ENCODE assay signal across 15 cellular contexts in genomic region chr20:44709797-44710196, GRCh38. TPM values are rescaled to one million over a fixed set of nuclear protein-coding genes. Genes with fewer than 3 reads are reported as not detected.
DNase-seq lines count a peak whose midpoint lies in the region; ATAC-seq and TF ChIP-seq lines count a peak whose summit lies in the region.
"Had no signal": no experiment of that assay in that cellular context is flagged by ENCODE, and none has a peak within 500 bp of the region (broad histone marks: within the 10 kb centered on the region; RNA-seq: fewer than 3 reads in every experiment).

No MANE protein-coding gene starts in this region.

- H3K4me2 ChIP-seq in GM23338 (no peak overlapping the region), neuronal stem cell (ENCODE audit: insufficient read depth, low read length, poor library complexity, severe bottlenecking) (no peak overlapping the region)
- H3K4me2 ChIP-seq: BLaER1 treated with 17β-estradiol and CSF1 and Interleukin-3, amounts not matched to agents 10 nM and 100 nM had no signal

- H3K14ac ChIP-seq in neuronal stem cell (ENCODE audit: low read length): peak overlapping the region; percentile 87

- H4K8ac ChIP-seq in neuronal stem cell (ENCODE audit: low read depth, low read length): no peak overlapping the region

- H3K9me3 ChIP-seq in RWPE2 (ENCODE audit: severe bottlenecking) (no peaks in the 10 kb centered on the region), neuronal stem cell (replicated peaks in 1 of 2; ENCODE audit: control insufficient read depth in 2 of 2, insufficient read depth in 1 of 2, low read depth in 1 of 2, low read length in 2 of 2) (no peaks in the 10 kb centered on the region)
- H3K9me3 ChIP-seq: BLaER1 treated with 17β-estradiol and CSF1 and Interleukin-3, amounts not matched to agents 10 nM and 100 nM had no signal

- no peaks in the 10 kb centered on the region for H3K9me3 Mint-ChIP-seq in GM23338
- H3K9me3 Mint-ChIP-seq: CD4-positive, alpha-beta T cell had no signal

- H2AFZ ChIP-seq in GM23338 (peak overlapping the region; percentile 59; the same call in 1 of the 2 replicates), neuronal stem cell (ENCODE audit: low read length) (no peak overlapping the region)

- H2AK5ac ChIP-seq in neuronal stem cell (ENCODE audit: low read depth, low read length): no peak overlapping the region

- no peak overlapping the region for H3K9ac ChIP-seq in neuronal stem cell (ENCODE audit: low read depth, low read length, poor library complexity)
- H3K9ac ChIP-seq: BLaER1 treated with 17β-estradiol and CSF1 and Interleukin-3, amounts not matched to agents 10 nM and 100 nM had no signal

- H3K23ac ChIP-seq in neuronal stem cell (ENCODE audit: low read depth, low read length, poor library complexity): peak overlapping the region; percentile 29

- no peaks in the 10 kb centered on the region for H3K9me2 ChIP-seq in GM23338 (ENCODE audit: insufficient read depth)

- H2BK15ac ChIP-seq in neuronal stem cell (ENCODE audit: low read length): no peak overlapping the region

- peak overlapping the region; percentile 50 for H2BK5ac ChIP-seq in neuronal stem cell (ENCODE audit: low read length)

- H3K27me3 ChIP-seq in GM23338 (ENCODE audit: insufficient read depth): no peaks in the 10 kb centered on the region
- no peaks in the 10 kb centered on the region for H3K27me3 ChIP-seq in RWPE2 (ENCODE audit: insufficient read depth, poor library complexity, severe bottlenecking)
- H3K27me3 ChIP-seq in neuronal stem cell (ENCODE audit: control insufficient read depth in 3 of 3, insufficient read depth in 3 of 3, low read depth in 1 of 3, low read length in 3 of 3): no peaks in the 10 kb centered on the region
- H3K27me3 ChIP-seq: BLaER1 treated with 17β-estradiol and CSF1 and Interleukin-3, amounts not matched to agents 10 nM and 100 nM had no signal

- H3K4me1 ChIP-seq in GM23338 (ENCODE audit: insufficient read depth) (no peaks in the 10 kb centered on the region), RWPE2 (ENCODE audit: insufficient read depth, poor library complexity, severe bottlenecking) (peaks cover 8% of the 10 kb centered on the region), neuronal stem cell (ENCODE audit: control insufficient read depth in 2 of 2, insufficient read depth in 1 of 2, low read depth in 1 of 2, low read length in 2 of 2) (peaks cover 5 to 7% of the 10 kb centered on the region in 2 donors)

- H3K27ac Mint-ChIP-seq in GM23338: no peak overlapping the region
- H3K27ac Mint-ChIP-seq: CD4-positive, alpha-beta T cell had no signal

- H3K4me3 ChIP-seq in GM23338 (no peak overlapping the region), RWPE2 (ENCODE audit: severe bottlenecking) (no peak overlapping the region), neuronal stem cell (ENCODE audit: low read length in 2 of 2) (no peak overlapping the region)
- no peak overlapping the region for H3K4me3 ChIP-seq in Jurkat, Clone E6-1 (ENCODE audit: low read length)
- H3K4me3 ChIP-seq: BLaER1 treated with 17β-estradiol and CSF1 and Interleukin-3, amounts not matched to agents 10 nM and 100 nM; GM12878 had no signal

- H2BK12ac ChIP-seq in neuronal stem cell (ENCODE audit: low read length): peak overlapping the region; percentile 30

- H3K27me3 Mint-ChIP-seq in GM23338 (ENCODE audit: insufficient read depth, low read depth, poor library complexity): peaks cover 5% of the 10 kb centered on the region
- H3K27me3 Mint-ChIP-seq: CD4-positive, alpha-beta T cell had no signal

- no peaks in the 10 kb centered on the region for H3K36me3 Mint-ChIP-seq in GM23338 (ENCODE audit: low read depth)

- no peak overlapping the region for H3K4ac ChIP-seq in neuronal stem cell (ENCODE audit: low read length)

- peaks cover 4% of the 10 kb centered on the region; the same call in 1 of the 3 replicates for H3K4me1 Mint-ChIP-seq in GM23338

- TF ChIP-seq CTCF in GM23338 (conservative IDR thresholded peaks at IDR 0.05; ENCODE audit: low read depth in 2 of 2) (no peak), RWPE2 (IDR thresholded peaks at IDR 0.05; ENCODE audit: poor library complexity, severe bottlenecking) (no peak)

- H4K91ac ChIP-seq in neuronal stem cell (ENCODE audit: low read depth, low read length, poor library complexity): no peak overlapping the region

- no CpG with 5 or more reads among the region's 9 CpGs for WGBS in neuronal stem cell (ENCODE audit: extremely low coverage in 2 of 2, insufficient read length in 2 of 2, insufficient replicate concordance in 1 of 2), 2 donors

- no peaks in the 10 kb centered on the region for H4K20me1 ChIP-seq in GM23338 (replicated peaks; ENCODE audit: insufficient read depth)
- H4K20me1 ChIP-seq: BLaER1 treated with 17β-estradiol and CSF1 and Interleukin-3, amounts not matched to agents 10 nM and 100 nM had no signal

- no peak overlapping the region for H2BK120ac ChIP-seq in neuronal stem cell (ENCODE audit: low read depth, low read length)

- no peaks in the 10 kb centered on the region for H3K36me3 ChIP-seq in GM23338 (ENCODE audit: insufficient read depth)
- H3K36me3 ChIP-seq in RWPE2 (ENCODE audit: low read depth): no peaks in the 10 kb centered on the region
- H3K36me3 ChIP-seq in neuronal stem cell (replicated peaks in 1 of 2; ENCODE audit: control insufficient read depth in 2 of 2, insufficient read depth in 2 of 2, low read length in 2 of 2): no peaks in the 10 kb centered on the region
- H3K36me3 ChIP-seq: BLaER1 treated with 17β-estradiol and CSF1 and Interleukin-3, amounts not matched to agents 10 nM and 100 nM had no signal

- no peaks in the 10 kb centered on the region for H3F3A ChIP-seq in GM23338 (replicated peaks; ENCODE audit: low read depth)

- H3K79me1 ChIP-seq in neuronal stem cell (ENCODE audit: low read depth, low read length): no peaks in the 10 kb centered on the region

- peak overlapping the region; percentile 46 for H3K18ac ChIP-seq in neuronal stem cell (ENCODE audit: low read length)

- ATAC-seq in GM23338 (no peak), RWPE2 (ENCODE audit: low read depth) (no peak)
- ATAC-seq: GM12878, HCT116 had no signal

- no peak overlapping the region for H3K27ac ChIP-seq in GM23338 (ENCODE audit: low read depth)
- H3K27ac ChIP-seq in RWPE2 (ENCODE audit: poor library complexity, severe bottlenecking): no peak overlapping the region
- H3K27ac ChIP-seq in neuronal stem cell (replicated peaks; ENCODE audit: low read length): no peak overlapping the region
- H3K27ac ChIP-seq: BLaER1 treated with 17β-estradiol and CSF1 and Interleukin-3, amounts not matched to agents 10 nM and 100 nM had no signal

- H3K4me3 Mint-ChIP-seq in GM23338: no peak overlapping the region
- H3K4me3 Mint-ChIP-seq: CD4-positive, alpha-beta T cell had no signal

- DNase-seq in GM23338 (ENCODE audit: low spot score) (no peak), RWPE2 (ENCODE audit: low spot score) (peak; percentile 72), neuronal stem cell (ENCODE audit: low spot score) (no peak), globus pallidus (ENCODE audit: low spot score) (no peak), DMS 273 treated with DMSO at 0.1 percent for 48 hours (lab: John Stamatoyannopoulos, UW) (no peak), NCI-H2029 (lab: John Stamatoyannopoulos, UW) (no peak)
- peak; percentile 19 for DNase-seq in Jurkat, Clone E6-1 (ENCODE audit: low read depth, low spot score)
- DNase-seq: ACHN; Calu3; CD4-positive, alpha-beta T cell; DMS79 had no signal

- H3K79me2 ChIP-seq in GM23338 (replicated peaks; ENCODE audit: insufficient read depth): no peaks in the 10 kb centered on the region

TF ChIP-seq in GM23338, 12 proteins besides CTCF, POLR2A, EP300 and RAD21:
- TF ChIP-seq JUNB (IDR thresholded peaks at IDR 0.05; ENCODE audit: unreplicated experiment) (no peak), ZNF114 (CRISPR knock-in tag; IDR thresholded peaks at IDR 0.05) (no peak), EZH2phosphoT487 (IDR thresholded peaks at IDR 0.05; ENCODE audit: unreplicated experiment) (no peak)
TF ChIP-seq in GM23338: peak in this region for 0.

RNA-seq across cellular contexts. Expression of gene CCN5, which starts 5.4 kb away (rescaled TPM):
- total RNA-seq in GM23338 (2014; rRNA removed; shearing (Covaris generic)): not detected in 2 replicates
- not detected in 2 replicates for polyA plus RNA-seq in GM23338 (2016; fragmentation: Nextera tagmentation; extraction: Ambion mirVana)
- not detected for polyA plus RNA-seq in Jurkat, Clone E6-1 (2012; ENCODE audit: insufficient read depth, insufficient read length)
- polyA plus RNA-seq in neuronal stem cell (2013, experiment 1 of 2): not detected
- polyA plus RNA-seq in neuronal stem cell (2013, experiment 2 of 2): not detected
- total RNA-seq: A172; CD4-positive, alpha-beta T cell had no signal

RNA-seq across cellular contexts. Expression of gene KCNK15, which starts 35.9 kb away (rescaled TPM):
- 0.19 and 0.63 TPM in 2 replicates for total RNA-seq in GM23338 (2014; rRNA removed; shearing (Covaris generic))
- 3.3 and 4.3 TPM in 2 replicates for polyA plus RNA-seq in GM23338 (2016; fragmentation: Nextera tagmentation; extraction: Ambion mirVana)
- polyA plus RNA-seq in Jurkat, Clone E6-1 (2012; ENCODE audit: insufficient read depth, insufficient read length): not detected
- 0.08 TPM for polyA plus RNA-seq in neuronal stem cell (2013, experiment 1 of 2)
- 0.04 TPM for polyA plus RNA-seq in neuronal stem cell (2013, experiment 2 of 2)
- total RNA-seq: A172; CD4-positive, alpha-beta T cell; GM12878 had no signal
- polyA plus RNA-seq: GM12878 had no signal

RNA-seq across cellular contexts. Expression of gene ADA, which starts 58.3 kb away (rescaled TPM):
- total RNA-seq in GM23338 (2014; rRNA removed; shearing (Covaris generic)): 12.7 and 16.2 TPM in 2 replicates
- 14.6 and 15.8 TPM in 2 replicates for polyA plus RNA-seq in GM23338 (2016; fragmentation: Nextera tagmentation; extraction: Ambion mirVana)
- polyA plus RNA-seq in Jurkat, Clone E6-1 (2012; ENCODE audit: insufficient read depth, insufficient read length): 1,574 TPM
- 25.3 TPM for polyA plus RNA-seq in neuronal stem cell (2013, experiment 1 of 2)
- 24.1 TPM for polyA plus RNA-seq in neuronal stem cell (2013, experiment 2 of 2)

Comparison
In these comparisons a context has a peak if more than half of its experiments do, and no peak if none do; other contexts are left out.
1. DNase-seq: peak in Jurkat, Clone E6-1 (single experiment) and RWPE2 (single experiment); none in GM23338 (single experiment), neuronal stem cell (single experiment), globus pallidus (single experiment), DMS 273 treated with DMSO at 0.1 percent for 48 hours (single experiment) and NCI-H2029 (single experiment).